28 cellular contexts compared by ENCODE assay signal in genomic region chr2:155583674-155584195, GRCh38.
"Had no signal": no experiment of that assay in that cellular context is flagged by ENCODE, and none has a peak within 500 bp of the region (broad histone marks: within the 10 kb centered on the region; RNA-seq: fewer than 3 reads in every experiment).

No MANE protein-coding gene starts in this region.

- H3K4me3 ChIP-seq: ascending aorta, body of pancreas, cardiac muscle cell, MG63, SJCRH30 had no signal

- H3K9me3 Mint-ChIP-seq: activated naive CD4-positive, alpha-beta T cell treated with anti-CD3 and anti-CD28 coated beads, Interleukin-2, amount 50 U/mL, for 24 hours had no signal

- H3K4me1 Mint-ChIP-seq: activated naive CD4-positive, alpha-beta T cell treated with anti-CD3 and anti-CD28 coated beads, Interleukin-2, amount 50 U/mL, for 24 hours had no signal

- H3K27me3 ChIP-seq: ascending aorta, body of pancreas, cardiac muscle cell, MG63, SJCRH30 had no signal

- H3K4me1 ChIP-seq: ascending aorta, body of pancreas, SJCRH30 had no signal

- H3K36me3 Mint-ChIP-seq: activated naive CD4-positive, alpha-beta T cell treated with anti-CD3 and anti-CD28 coated beads, Interleukin-2, amount 50 U/mL, for 24 hours had no signal

- H3K27me3 Mint-ChIP-seq: activated naive CD4-positive, alpha-beta T cell treated with anti-CD3 and anti-CD28 coated beads, Interleukin-2, amount 50 U/mL, for 24 hours had no signal

- H3K4me2 ChIP-seq: SK-N-SH had no signal

- ATAC-seq: activated CD4-positive, CD25-positive, alpha-beta regulatory T cell treated with anti-CD3 and anti-CD28 coated beads, Interleukin-2, amount 50 U/mL, for 24 hours; activated CD8-positive, alpha-beta T cell treated with anti-CD3 and anti-CD28 coated beads, Interleukin-2, amount 10 ng/mL, durations not matched to agents 7 days and 5 days; body of pancreas; Panc1 had no signal

- H3K36me3 ChIP-seq: ascending aorta, cardiac muscle cell, MG63, SJCRH30 had no signal

- H3K27ac Mint-ChIP-seq: activated CD8-positive, alpha-beta T cell treated with anti-CD3 and anti-CD28 coated beads, Interleukin-2, amount 10 ng/mL, durations not matched to agents 7 days and 5 days; activated naive CD4-positive, alpha-beta T cell treated with anti-CD3 and anti-CD28 coated beads, Interleukin-2, amount 50 U/mL, for 24 hours had no signal

- DNase-seq: activated CD4-positive, alpha-beta T cell treated with anti-CD3 and anti-CD28 coated beads for 4 hours; activated CD4-positive, alpha-beta T cell treated with anti-CD3 and anti-CD28 coated beads, Interleukin-2, amount 50 U/mL, for 4 hours; activated CD8-positive, alpha-beta memory T cell treated with anti-CD3 and anti-CD28 coated beads, Interleukin-2, amount 50 U/mL, for 48 hours; activated CD8-positive, alpha-beta T cell treated with anti-CD3 and anti-CD28 coated beads, Interleukin-2, amount 10 ng/mL, durations not matched to agents 7 days and 5 days; activated T-cell treated with anti-CD3 and anti-CD28 coated beads, Interleukin-2, amount 50 U/mL, for 1 hour; body of pancreas; cerebellar nuclear complex; MG63; MV-4-11; NCI-H1092 treated with DMSO at 0.1 percent for 48 hours; NCI-H1417 treated with DMSO at 0.1 percent for 48 hours; NCI-H1694; NCI-H2029; NCI-H2107; NCI-H510A treated with DMSO at 0.1 percent for 48 hours; NCI-H69; NK-92 treated with Interleukin-12 subunit alpha and Interleukin-12 subunit beta, amount 100 ng/mL, for 24 hours; OCI-M1; Right ventricle myocardium superior; RPMI8226; SJCRH30; SK-N-SH; T-helper 1 cell had no signal

- H3K27ac ChIP-seq: ascending aorta, body of pancreas, cardiac muscle cell, SJCRH30 had no signal

- H3K9me3 ChIP-seq: ascending aorta, body of pancreas, SK-N-SH had no signal

- H3K4me3 Mint-ChIP-seq: activated CD8-positive, alpha-beta T cell treated with anti-CD3 and anti-CD28 coated beads, Interleukin-2, amount 10 ng/mL, durations not matched to agents 7 days and 5 days; activated naive CD4-positive, alpha-beta T cell treated with anti-CD3 and anti-CD28 coated beads, Interleukin-2, amount 50 U/mL, for 24 hours had no signal

- H3K9ac ChIP-seq: SK-N-SH had no signal
